29 cellular contexts compared by ENCODE assay signal in the genomic region with DNA sequence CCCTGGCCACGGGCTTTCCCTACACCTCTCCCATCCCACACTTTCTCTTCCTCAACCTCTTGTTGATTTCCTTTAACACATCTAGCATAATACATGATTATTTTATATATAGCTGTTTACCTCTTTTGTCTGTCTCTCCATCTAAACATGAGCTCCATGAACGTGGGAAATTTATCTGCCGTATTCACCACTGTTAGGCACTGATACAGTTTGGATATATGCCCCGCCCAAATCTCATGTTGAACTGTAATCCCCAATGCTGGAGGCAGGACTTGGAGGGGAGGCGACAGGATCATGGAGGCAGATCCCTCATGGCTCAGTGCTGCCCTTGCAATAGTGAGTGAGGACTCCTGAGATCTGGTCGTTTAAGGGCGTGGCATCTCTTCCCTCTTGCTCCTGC.
"Had no signal": no experiment of that assay in that cellular context is flagged by ENCODE, and none has a peak within 500 bp of the region (broad histone marks: within the 10 kb centered on the region; RNA-seq: fewer than 3 reads in every experiment).

No MANE protein-coding gene starts in this region.

- H3K9me3 Mint-ChIP-seq: activated naive CD4-positive, alpha-beta T cell treated with anti-CD3 and anti-CD28 coated beads, Interleukin-2, amount 10 ng/mL, durations not matched to agents 7 days and 5 days; activated naive CD8-positive, alpha-beta T cell treated with anti-CD3 and anti-CD28 coated beads, Interleukin-2, amount 10 ng/mL, durations not matched to agents 7 days and 5 days; activated T-helper 1 cell treated with anti-CD3 and anti-CD28 coated beads, Interleukin-12 subunit alpha, Interleukin-12 subunit beta, Interleukin-2, Interleukin-4 antibody, amounts not matched to agents 30 ng/mL and 10 ng/mL and 1 ng/mL, durations not matched to agents 14 hours and 24 hours and 36 hours; brain; effector memory CD8-positive, alpha-beta T cell; nephron; stimulated activated naive B cell treated with anti-CD40 and anti-IgM and Interleukin-4, amounts not matched to agents 10 μg/mL and 1 μg/mL and 100 μg/mL, for 72 hours had no signal

- H3K4me3 Mint-ChIP-seq: activated naive CD4-positive, alpha-beta T cell treated with anti-CD3 and anti-CD28 coated beads, Interleukin-2, amount 10 ng/mL, durations not matched to agents 7 days and 5 days; activated naive CD8-positive, alpha-beta T cell treated with anti-CD3 and anti-CD28 coated beads, Interleukin-2, amount 10 ng/mL, durations not matched to agents 7 days and 5 days; activated T-helper 1 cell treated with anti-CD3 and anti-CD28 coated beads, Interleukin-12 subunit alpha, Interleukin-12 subunit beta, Interleukin-2, Interleukin-4 antibody, amounts not matched to agents 30 ng/mL and 10 ng/mL and 1 ng/mL, durations not matched to agents 14 hours and 24 hours and 36 hours; brain; effector memory CD8-positive, alpha-beta T cell; nephron; stimulated activated naive B cell treated with anti-CD40 and anti-IgM and Interleukin-4, amounts not matched to agents 10 μg/mL and 1 μg/mL and 100 μg/mL, for 72 hours had no signal

- ATAC-seq: effector memory CD8-positive, alpha-beta T cell; gastroesophageal sphincter; left lobe of liver; lower lobe of right lung; mucosa of descending colon; sciatic nerve; stimulated activated naive B cell treated with anti-CD40 and anti-IgM and Interleukin-4, amounts not matched to agents 10 μg/mL and 1 μg/mL and 100 μg/mL, for 72 hours had no signal

- DNase-seq: activated CD4-positive, alpha-beta T cell treated with anti-CD3 and anti-CD28 coated beads for 4 hours; activated CD4-positive, alpha-beta T cell treated with anti-CD3 and anti-CD28 coated beads, Interleukin-2, amount 50 U/mL, for 4 hours; activated CD4-positive, CD25-positive, alpha-beta regulatory T cell; activated gamma-delta T cell; activated naive CD4-positive, alpha-beta T cell treated with anti-CD3 and anti-CD28 coated beads, Interleukin-2, amount 10 ng/mL, durations not matched to agents 7 days and 5 days; activated naive CD8-positive, alpha-beta T cell treated with anti-CD3 and anti-CD28 coated beads, Interleukin-2, amount 10 ng/mL, durations not matched to agents 7 days and 5 days; activated T-cell treated with anti-CD3 and anti-CD28 coated beads, Interleukin-2, amount 50 U/mL, for 1 hour; cortex of kidney; effector memory CD8-positive, alpha-beta T cell; head of caudate nucleus; kidney glomerular epithelial cell; lower lobe of right lung; mesendoderm; mucosa of descending colon; stimulated activated CD4-positive, alpha-beta T cell treated with anti-CD3 and anti-CD28 coated beads, Interleukin-1b, Interleukin-23, amount 100 ng/mL, for 48 hours; stimulated activated CD4-positive, alpha-beta T cell treated with anti-CD3 and anti-CD28 coated beads, Interleukin-4, amount 100 ng/mL, for 4 hours; stimulated activated CD8-positive, alpha-beta memory T cell treated with anti-CD3 and anti-CD28 coated beads, Interleukin-4, amount 100 ng/mL, for 48 hours; stimulated activated naive B cell treated with anti-CD40 and anti-IgM and Interleukin-4, amounts not matched to agents 10 μg/mL and 1 μg/mL and 100 μg/mL, for 72 hours; stomach; T-helper 2 cell; thyroid gland had no signal

- H3K36me3 Mint-ChIP-seq: activated naive CD4-positive, alpha-beta T cell treated with anti-CD3 and anti-CD28 coated beads, Interleukin-2, amount 10 ng/mL, durations not matched to agents 7 days and 5 days; activated naive CD8-positive, alpha-beta T cell treated with anti-CD3 and anti-CD28 coated beads, Interleukin-2, amount 10 ng/mL, durations not matched to agents 7 days and 5 days; brain; stimulated activated naive B cell treated with anti-CD40 and anti-IgM and Interleukin-4, amounts not matched to agents 10 μg/mL and 1 μg/mL and 100 μg/mL, for 72 hours had no signal

- H3K9me3 ChIP-seq: ascending aorta, gastroesophageal sphincter, lower lobe of right lung, mucosa of descending colon, stomach, thyroid gland had no signal

- H3K27ac Mint-ChIP-seq: activated naive CD4-positive, alpha-beta T cell treated with anti-CD3 and anti-CD28 coated beads, Interleukin-2, amount 10 ng/mL, durations not matched to agents 7 days and 5 days; activated naive CD8-positive, alpha-beta T cell treated with anti-CD3 and anti-CD28 coated beads, Interleukin-2, amount 10 ng/mL, durations not matched to agents 7 days and 5 days; activated T-helper 1 cell treated with anti-CD3 and anti-CD28 coated beads, Interleukin-12 subunit alpha, Interleukin-12 subunit beta, Interleukin-2, Interleukin-4 antibody, amounts not matched to agents 30 ng/mL and 10 ng/mL and 1 ng/mL, durations not matched to agents 14 hours and 24 hours and 36 hours; brain; nephron; progenitor cell of endocrine pancreas; stimulated activated naive B cell treated with anti-CD40 and anti-IgM and Interleukin-4, amounts not matched to agents 10 μg/mL and 1 μg/mL and 100 μg/mL, for 72 hours had no signal
